8 cellular contexts compared by ENCODE assay signal in genomic region chr5:107476783-107477182, GRCh38.
DNase-seq lines count a peak whose midpoint lies in the region; ATAC-seq and TF ChIP-seq lines count a peak whose summit lies in the region.

No MANE protein-coding gene starts in this region.

- H3K9ac ChIP-seq in DND-41 (ENCODE audit: low read depth, low read length) (no peak overlapping the region), endodermal cell (ENCODE audit: extremely low read depth, low read length, poor library complexity, severe bottlenecking) (no peak overlapping the region)

- 14% methylated on average over 1 of the region's 1 CpG; no CpG with 5 or more reads in 1 of the 2 experiments for WGBS in endodermal cell (ENCODE audit: insufficient coverage in 1 of 2, insufficient read length in 1 of 2), 2 experiments

- H4K20me1 ChIP-seq in DND-41 (ENCODE audit: insufficient read depth, low read length) = no peaks in the 10 kb centered on the region

- H3K27me3 Mint-ChIP-seq in activated naive CD8-positive, alpha-beta T cell treated with anti-CD3 and anti-CD28 coated beads, Interleukin-2, amount 50 U/mL, for 24 hours = peaks cover 4% of the 10 kb centered on the region
- no peaks in the 10 kb centered on the region for H3K27me3 Mint-ChIP-seq in neural crest cell (ENCODE audit: low read depth)
- no peaks in the 10 kb centered on the region for H3K27me3 Mint-ChIP-seq in endodermal cell (ENCODE audit: insufficient read depth)

- H3K27me3 ChIP-seq in DND-41 (ENCODE audit: insufficient read depth, low read length, poor library complexity) (no peaks in the 10 kb centered on the region), gastrocnemius medialis (no peaks in the 10 kb centered on the region), endodermal cell (ENCODE audit: control insufficient read depth, insufficient read depth, low read length, poor library complexity, severe bottlenecking) (no peaks in the 10 kb centered on the region)

- H3K36me3 Mint-ChIP-seq in activated naive CD8-positive, alpha-beta T cell treated with anti-CD3 and anti-CD28 coated beads, Interleukin-2, amount 50 U/mL, for 24 hours (ENCODE audit: low read depth) = no peaks in the 10 kb centered on the region
- H3K36me3 Mint-ChIP-seq in neural crest cell (ENCODE audit: low read depth) (peaks cover 5% of the 10 kb centered on the region), endodermal cell (ENCODE audit: low read depth) (peaks cover 5% of the 10 kb centered on the region)

- peaks cover 3% of the 10 kb centered on the region for H3K4me1 Mint-ChIP-seq in activated naive CD8-positive, alpha-beta T cell treated with anti-CD3 and anti-CD28 coated beads, Interleukin-2, amount 50 U/mL, for 24 hours
- H3K4me1 Mint-ChIP-seq in neural crest cell (peaks cover 45% of the 10 kb centered on the region), endodermal cell (peaks cover 43% of the 10 kb centered on the region)

- H3K4me2 ChIP-seq in DND-41 (ENCODE audit: insufficient read depth, low read length) = no peak overlapping the region

- H3K27ac ChIP-seq in DND-41 (ENCODE audit: low read length) = no peak overlapping the region
- no peak overlapping the region for H3K27ac ChIP-seq in gastrocnemius medialis
- no peak overlapping the region for H3K27ac ChIP-seq in endodermal cell (ENCODE audit: low read depth, low read length)

- no peaks in the 10 kb centered on the region for H3K36me3 ChIP-seq in DND-41 (ENCODE audit: insufficient read depth, low read length)
- no peaks in the 10 kb centered on the region for H3K36me3 ChIP-seq in gastrocnemius medialis
- no peaks in the 10 kb centered on the region for H3K36me3 ChIP-seq in endodermal cell (ENCODE audit: control insufficient read depth, insufficient read depth, low read length)

- H3K4me3 ChIP-seq in DND-41 (ENCODE audit: low read depth in 1 of 2, low read length in 2 of 2) (no peak overlapping the region), gastrocnemius medialis (no peak overlapping the region), endodermal cell (ENCODE audit: low read length) (no peak overlapping the region)

- H3K27ac Mint-ChIP-seq in activated naive CD8-positive, alpha-beta T cell treated with anti-CD3 and anti-CD28 coated beads, Interleukin-2, amount 50 U/mL, for 24 hours = no peak overlapping the region
- H3K27ac Mint-ChIP-seq in neural crest cell (ENCODE audit: unreplicated experiment) (peak overlapping the region; percentile 83), endodermal cell (no peak overlapping the region)

- peak; percentile 44; the same call in 1 of the 3 replicates for ATAC-seq in DND-41 (ENCODE audit: insufficient read depth, low read depth)
- ATAC-seq in GM19452 (IDR thresholded peaks at IDR 0.05; ENCODE audit: unreplicated experiment) = peak; percentile 67
- ATAC-seq in HG03432 (IDR thresholded peaks at IDR 0.05; ENCODE audit: unreplicated experiment) = peak; percentile 90
- ATAC-seq in activated naive CD8-positive, alpha-beta T cell treated with anti-CD3 and anti-CD28 coated beads, Interleukin-2, amount 50 U/mL, for 24 hours = peak; percentile 71
- ATAC-seq in gastrocnemius medialis = no peak

- TF ChIP-seq POLR2A in gastrocnemius medialis (IDR thresholded peaks at IDR 0.05) = no peak

- no peak overlapping the region for H2AFZ ChIP-seq in DND-41 (ENCODE audit: low read depth, low read length)

- H3K9me3 ChIP-seq in DND-41 (ENCODE audit: insufficient read depth, low read length, severe bottlenecking) (no peaks in the 10 kb centered on the region), gastrocnemius medialis (no peaks in the 10 kb centered on the region), endodermal cell (ENCODE audit: control insufficient read depth, low read length) (no peaks in the 10 kb centered on the region)

- in situ Hi-C loops in gastrocnemius medialis (cut with MboI; ENCODE audit: low sequenced_read_pairs in 4 of 4) = no loop called here

- no peaks in the 10 kb centered on the region for H3K79me2 ChIP-seq in DND-41 (ENCODE audit: insufficient read depth, low read length)

- intact Hi-C loops in gastrocnemius medialis (cut with DNase I; ENCODE audit: low total_unique reads) = no loop called here

- DNase-seq in DND-41 (no peak), neural crest cell (ENCODE audit: low read depth, low spot score) (no peak), gastrocnemius medialis (no peak), endodermal cell (no peak), AG08395 (ENCODE audit: low spot score) (no peak)
- no peak for DNase-seq in activated naive CD8-positive, alpha-beta T cell treated with anti-CD3 and anti-CD28 coated beads, Interleukin-2, amount 50 U/mL, for 24 hours

- no peaks in the 10 kb centered on the region for H3K9me3 Mint-ChIP-seq in activated naive CD8-positive, alpha-beta T cell treated with anti-CD3 and anti-CD28 coated beads, Interleukin-2, amount 50 U/mL, for 24 hours
- H3K9me3 Mint-ChIP-seq in neural crest cell = no peaks in the 10 kb centered on the region
- H3K9me3 Mint-ChIP-seq in endodermal cell = no peaks in the 10 kb centered on the region

- no peak for TF ChIP-seq CTCF in DND-41 (IDR thresholded peaks at IDR 0.05; ENCODE audit: borderline replicate concordance, extremely low read depth, low read length, poor library complexity, severe bottlenecking)
- TF ChIP-seq CTCF in neural crest cell (conservative IDR thresholded peaks at IDR 0.05) = no peak
- no peak for TF ChIP-seq CTCF in gastrocnemius medialis (IDR thresholded peaks at IDR 0.05 in 4 of 5, conservative IDR thresholded peaks at IDR 0.05 in 1 of 5)
- TF ChIP-seq CTCF in endodermal cell (conservative IDR thresholded peaks at IDR 0.05) = no peak

- no peak overlapping the region for H3K4me3 Mint-ChIP-seq in activated naive CD8-positive, alpha-beta T cell treated with anti-CD3 and anti-CD28 coated beads, Interleukin-2, amount 50 U/mL, for 24 hours
- H3K4me3 Mint-ChIP-seq in neural crest cell (no peak overlapping the region), endodermal cell (no peak overlapping the region)

- no peaks in the 10 kb centered on the region for H3K4me1 ChIP-seq in DND-41 (ENCODE audit: insufficient read depth, low read length)
- H3K4me1 ChIP-seq in gastrocnemius medialis = no peaks in the 10 kb centered on the region
- peaks cover 11% of the 10 kb centered on the region for H3K4me1 ChIP-seq in endodermal cell (ENCODE audit: control insufficient read depth, insufficient read depth, low read length)

Comparison
In these comparisons a context has a peak if more than half of its experiments do, and no peak if none do; other contexts are left out.
1. ATAC-seq: peak in DND-41 (single experiment), GM19452 (single experiment), HG03432 (single experiment) and activated naive CD8-positive, alpha-beta T cell treated with anti-CD3 and anti-CD28 coated beads, Interleukin-2, amount 50 U/mL, for 24 hours (single experiment); none in gastrocnemius medialis (0 of 2).